ENCODE assay signal across 10 cellular contexts in genomic region chr6:75203721-75204120, GRCh38. TPM values are rescaled to one million over a fixed set of nuclear protein-coding genes. Genes with fewer than 3 reads are reported as not detected.
DNase-seq lines count a peak whose midpoint lies in the region; ATAC-seq, FAIRE-seq and TF ChIP-seq lines count a peak whose summit lies in the region.
"Had no signal": no experiment of that assay in that cellular context is flagged by ENCODE, and none has a peak within 500 bp of the region (broad histone marks: within the 10 kb centered on the region; RNA-seq: fewer than 3 reads in every experiment).

No MANE protein-coding gene starts in this region.

- H3K9me3 ChIP-seq in OCI-LY3 (ENCODE audit: insufficient read depth, low read length) (no peaks in the 10 kb centered on the region), ovary (no peaks in the 10 kb centered on the region)

- H3K4me1 ChIP-seq in OCI-LY3 (ENCODE audit: low read length) = peaks cover 6% of the 10 kb centered on the region
- peaks cover 12% of the 10 kb centered on the region for H3K4me1 ChIP-seq in ovary (ENCODE audit: insufficient read depth)

- TF ChIP-seq EP300 in ovary (IDR thresholded peaks at IDR 0.05) = no peak

- H3K27ac ChIP-seq in OCI-LY3 (ENCODE audit: low read length) (no peak overlapping the region), ovary (peak overlapping the region; percentile 18 to 93)

- no peak for FAIRE-seq in GM19239 (lab: Jason Lieb, UNC)
- FAIRE-seq: frontal cortex had no signal

- H4K20me1 ChIP-seq in OCI-LY3 (ENCODE audit: insufficient read depth, low read length) = no peaks in the 10 kb centered on the region

- TF ChIP-seq CTCF in BJ (IDR thresholded peaks at IDR 0.05; ENCODE audit: insufficient read depth, low read depth, low read length) (no peak), OCI-LY3 (IDR thresholded peaks at IDR 0.05; ENCODE audit: low read depth, low read length) (no peak), ovary (IDR thresholded peaks at IDR 0.05) (no peak)

- TF ChIP-seq POLR2A in ovary (IDR thresholded peaks at IDR 0.05) = no peak

- intact Hi-C loops in ovary (cut with DNase I) = loop anchor here in 3 of 4 donors (5.0 to 10.0 kb wide), 6 partner anchors 109 to 1469 kb away; no protein-coding TSS in a partner anchor

- no peak overlapping the region for H2AFZ ChIP-seq in OCI-LY3 (ENCODE audit: low read depth, low read length)

- H3K4me3 ChIP-seq in BJ (ENCODE audit: low read depth, low read length) (peak overlapping the region; percentile 88), OCI-LY3 (ENCODE audit: low read length) (0 out of 2 replicates have a peak overlapping the region, but pooled peaks have one; percentile 36), ovary (peak overlapping the region; percentile 57)

- peak overlapping the region; percentile 40 for H3K4me2 ChIP-seq in OCI-LY3 (ENCODE audit: low read length)

- CTCF ChIA-PET in BJ (lab: Yijun Ruan, JAX) = interaction anchor here (0.6 to 10.6 kb wide), 25 partner anchors 19 to 1465 kb away, joined by 3 to 130 read pairs (median 3); no protein-coding TSS in a partner anchor

- H3K36me3 ChIP-seq in BJ (ENCODE audit: control insufficient read depth, insufficient read depth, low read length) (peaks cover 11% of the 10 kb centered on the region), OCI-LY3 (replicated peaks; ENCODE audit: low read depth, low read length) (no peaks in the 10 kb centered on the region), ovary (no peaks in the 10 kb centered on the region)

- no peak for ATAC-seq in GM19452 (IDR thresholded peaks at IDR 0.05; ENCODE audit: unreplicated experiment)
- ATAC-seq: activated naive CD4-positive, alpha-beta T cell treated with anti-CD3 and anti-CD28 coated beads, Interleukin-2, amount 50 U/mL, for 72 hours had no signal

- POLR2A ChIA-PET in BJ (lab: Charles Lee) = interaction anchor here (0.7 kb wide), 1 partner anchor 236 kb away, joined by 3 read pairs; no protein-coding TSS in a partner anchor

- no peak overlapping the region for H3K9ac ChIP-seq in OCI-LY3 (ENCODE audit: low read length)

- no peaks in the 10 kb centered on the region for H3K27me3 ChIP-seq in BJ (ENCODE audit: control insufficient read depth, insufficient read depth, low read length)
- no peaks in the 10 kb centered on the region for H3K27me3 ChIP-seq in OCI-LY3 (ENCODE audit: low read depth, low read length)
- H3K27me3 ChIP-seq in ovary = no peaks in the 10 kb centered on the region

- DNase-seq in BJ (ENCODE audit: low read depth) (no peak), fibroblast of gingiva (ENCODE audit: low read depth) (peak; percentile 72), ovary (peak; percentile 28 to 44 (median 36)), T-helper 9 cell (no peak), C1 segment of cervical spinal cord (lab: John Stamatoyannopoulos, UW) (no peak), GM19239 (ENCODE audit: insufficient read length, low spot score) (no peak)

- 12 to 13% (median 13%) methylated on average over 5 of the region's 5 CpGs for WGBS in ovary, 3 donors

- no peaks in the 10 kb centered on the region for H3K79me2 ChIP-seq in OCI-LY3 (ENCODE audit: low read length)

RNA-seq across cellular contexts. Expression of gene COL12A1, which starts 2.1 kb away (rescaled TPM):
- polyA plus RNA-seq in BJ (2011; rRNA removed) = 868 and 1,308 TPM in 2 replicates
- polyA minus RNA-seq in BJ (2011; rRNA and poly(A)+ RNA removed) = 1,303 and 1,456 TPM in 2 replicates
- total RNA-seq in ovary = 100 to 1,000 TPM; 145 to 277 (median 194) TPM
- 100 to 1,000 TPM; 134 to 165 TPM for polyA plus RNA-seq in ovary

RNA-seq across cellular contexts. Expression of gene COX7A2, which starts 39.9 kb away (rescaled TPM):
- polyA plus RNA-seq in BJ (2011; rRNA removed) (133 and 214 TPM in 2 replicates), ovary (100 to 1,000 TPM; 316 to 377 TPM)
- 16.5 and 24.3 TPM in 2 replicates for polyA minus RNA-seq in BJ (2011; rRNA and poly(A)+ RNA removed)
- total RNA-seq in ovary = 100 to 1,000 TPM; 178 to 297 (median 202) TPM

Comparison
In these comparisons a context has a peak if more than half of its experiments do, and no peak if none do; other contexts are left out.
1. DNase-seq: peak in fibroblast of gingiva (single experiment) and ovary (5 of 5); none in BJ (single experiment), T-helper 9 cell (single experiment), C1 segment of cervical spinal cord (0 of 14) and GM19239 (single experiment).
2. H3K4me3 ChIP-seq: peak in every context shown above with its lines; median percentile 88 in BJ; 57 in ovary; 36 in OCI-LY3.